In genomic region chr6:42960243-42961019, GRCh38 we compare ENCODE assay signal across 1 cellular context.
TF ChIP-seq lines count a peak whose summit lies in the region.

GNMT (plus strand) TSS chr6:42960754; CDS start chr6:42960768, 14 bp downstream.

TF ChIP-seq in HepG2, 621 proteins besides CTCF, POLR2A, EP300 and RAD21 (continued from another document and continues in another):
- TF ChIP-seq ZNF142 (CRISPR knock-in tag; IDR thresholded peaks at IDR 0.05) (peak; percentile 54), ZNF318 (CRISPR knock-in tag; IDR thresholded peaks at IDR 0.05) (no peak), ZBTB10 (CRISPR knock-in tag; IDR thresholded peaks at IDR 0.05; ENCODE audit: borderline replicate concordance) (no peak), ZBTB37 (CRISPR knock-in tag; IDR thresholded peaks at IDR 0.05) (no peak), ZNF317 (CRISPR knock-in tag; IDR thresholded peaks at IDR 0.05) (peak; percentile 95), ZNF496 (CRISPR knock-in tag; IDR thresholded peaks at IDR 0.05; ENCODE audit: insufficient replicate concordance) (no peak), MLX (CRISPR knock-in tag; IDR thresholded peaks at IDR 0.05) (no peak), NR2F2 (IDR thresholded peaks at IDR 0.05; ENCODE audit: borderline replicate concordance, low read depth) (no peak), UBTF (CRISPR knock-in tag; IDR thresholded peaks at IDR 0.05) (peak; percentile 89), ZFP36L1 (CRISPR knock-in tag; IDR thresholded peaks at IDR 0.05) (no peak), PPARG (CRISPR knock-in tag; conservative IDR thresholded peaks at IDR 0.05) (0 out of 2 replicates have a peak, but pooled peaks have one; percentile 23), PLRG1 (conservative IDR thresholded peaks at IDR 0.05) (no peak), MTF1 (CRISPR knock-in tag; IDR thresholded peaks at IDR 0.05) (0 out of 2 replicates have a peak, but pooled peaks have one; percentile 42), ISX (CRISPR knock-in tag; conservative IDR thresholded peaks at IDR 0.05) (no peak), SIN3A (IDR thresholded peaks at IDR 0.05; ENCODE audit: borderline replicate concordance, low read depth, low read length) (peak; percentile 91; the same call in 1 of the 2 replicates), ZHX1 (CRISPR knock-in tag; IDR thresholded peaks at IDR 0.05; ENCODE audit: low read depth) (no peak; the same call in none of the 2 replicates), ZNF205 (CRISPR knock-in tag; IDR thresholded peaks at IDR 0.05) (no peak), NFE2L2 (IDR thresholded peaks at IDR 0.05; ENCODE audit: low read length) (no peak), JUN (CRISPR knock-in tag; IDR thresholded peaks at IDR 0.05) (no peak), ZNF263 (CRISPR knock-in tag; IDR thresholded peaks at IDR 0.05) (no peak), NFE2 (CRISPR knock-in tag; IDR thresholded peaks at IDR 0.05) (no peak), HDAC1 (CRISPR knock-in tag; IDR thresholded peaks at IDR 0.05) (peak; percentile 91), STAT6 (CRISPR knock-in tag; IDR thresholded peaks at IDR 0.05; ENCODE audit: borderline replicate concordance) (no peak), IRF2 (CRISPR knock-in tag; IDR thresholded peaks at IDR 0.05) (peak; percentile 17), ZKSCAN5 (CRISPR knock-in tag; IDR thresholded peaks at IDR 0.05) (no peak)
